Comparison of ENCODE assay signal across 14 cellular contexts in the genomic region with DNA sequence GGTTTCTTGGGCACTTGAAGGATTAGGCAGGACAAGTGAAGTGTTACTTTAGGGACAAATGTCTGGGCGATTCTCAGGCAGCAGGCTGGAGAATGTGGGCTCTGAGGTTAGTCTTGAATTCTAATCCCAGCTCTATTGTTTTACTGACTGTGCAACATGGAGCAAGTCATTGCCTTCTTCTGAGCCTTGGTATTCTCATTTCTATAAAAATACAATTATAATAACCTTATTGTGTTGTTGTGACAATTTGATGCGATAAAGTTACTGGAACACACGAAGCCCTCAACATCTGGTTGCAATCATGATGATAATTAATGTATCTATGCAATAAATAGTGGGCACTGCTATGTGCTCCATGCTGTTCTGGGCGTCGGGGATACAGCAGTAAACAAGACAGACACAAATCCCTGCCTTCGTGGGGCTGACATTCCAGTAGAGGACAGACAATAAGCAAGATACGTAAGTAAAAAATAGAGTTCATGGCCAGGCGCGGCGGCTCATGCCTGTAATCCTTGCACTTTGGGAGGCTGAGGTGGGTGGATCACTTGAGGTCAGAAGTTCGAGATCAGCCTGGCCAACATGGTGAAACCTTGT.
DNase-seq lines count a peak whose midpoint lies in the region; ATAC-seq and TF ChIP-seq lines count a peak whose summit lies in the region.
"Had no signal": no experiment of that assay in that cellular context is flagged by ENCODE, and none has a peak within 500 bp of the region (broad histone marks: within the 10 kb centered on the region; RNA-seq: fewer than 3 reads in every experiment).

No MANE protein-coding gene starts in this region.

- 85 to 92% methylated on average over 9 to 10 of the region's 11 CpGs for WGBS in mesodermal cell (ENCODE audit: insufficient coverage in 2 of 2), 2 experiments

- H3K27ac Mint-ChIP-seq in HFFc6 (peak overlapping the region; percentile 94), MCF 10A (ENCODE audit: low read depth, unreplicated experiment) (peak overlapping the region; percentile 40)
- H3K27ac Mint-ChIP-seq: activated CD4-positive, alpha-beta T cell treated with anti-CD3 and anti-CD28 coated beads, Interleukin-2, amount 10 ng/mL, durations not matched to agents 7 days and 5 days; T-helper 1 cell treated with Interleukin-12 subunit alpha and Interleukin-12 subunit beta and Interleukin-4 antibody, amounts not matched to agents 30 μg/mL and 1 μg/mL, for 36 hours had no signal

- no peak for ATAC-seq in GM21786 (IDR thresholded peaks at IDR 0.05; ENCODE audit: unreplicated experiment)

- H3K4me3 Mint-ChIP-seq in HFFc6 = peak overlapping the region; percentile 80
- no peak overlapping the region for H3K4me3 Mint-ChIP-seq in MCF 10A (ENCODE audit: unreplicated experiment)
- H3K4me3 Mint-ChIP-seq: activated CD4-positive, alpha-beta T cell treated with anti-CD3 and anti-CD28 coated beads, Interleukin-2, amount 10 ng/mL, durations not matched to agents 7 days and 5 days; T-helper 1 cell treated with Interleukin-12 subunit alpha and Interleukin-12 subunit beta and Interleukin-4 antibody, amounts not matched to agents 30 μg/mL and 1 μg/mL, for 36 hours had no signal

- peak overlapping the region; percentile 6 for H2AFZ ChIP-seq in ACC112 (ENCODE audit: low read length, unreplicated experiment)

- H3K36me3 ChIP-seq in ACC112 (ENCODE audit: insufficient read depth, low read length) (no peaks in the 10 kb centered on the region), mesodermal cell (ENCODE audit: control insufficient read depth, insufficient read depth, low read length) (no peaks in the 10 kb centered on the region)
- H3K36me3 ChIP-seq: ovary had no signal

- CTCF ChIA-PET in MCF 10A (lab: Yijun Ruan, JAX) = interaction anchor here (0.6 to 0.8 kb wide), 3 partner anchors 43 to 184 kb away, joined by 3 to 5 read pairs (median 3); no protein-coding TSS in a partner anchor

- H3K9me3 Mint-ChIP-seq in HFFc6 (peaks cover 8% of the 10 kb centered on the region; the same call in 1 of the 2 replicates), MCF 10A (ENCODE audit: unreplicated experiment) (no peaks in the 10 kb centered on the region)
- H3K9me3 Mint-ChIP-seq: activated CD4-positive, alpha-beta T cell treated with anti-CD3 and anti-CD28 coated beads, Interleukin-2, amount 10 ng/mL, durations not matched to agents 7 days and 5 days; T-helper 1 cell treated with Interleukin-12 subunit alpha and Interleukin-12 subunit beta and Interleukin-4 antibody, amounts not matched to agents 30 μg/mL and 1 μg/mL, for 36 hours had no signal

- H3K79me2 ChIP-seq in ACC112 (ENCODE audit: control insufficient read depth, insufficient read depth, low read length, unreplicated experiment) = no peaks in the 10 kb centered on the region

- H3K36me3 Mint-ChIP-seq in HFFc6 (ENCODE audit: low read depth) (peaks cover 5% of the 10 kb centered on the region), MCF 10A (ENCODE audit: insufficient read depth, unreplicated experiment) (no peaks in the 10 kb centered on the region)

- POLR2A ChIA-PET in MCF 10A (lab: Yijun Ruan, JAX) = interaction anchor here (0.7 to 1.6 kb wide), 5 partner anchors 14 to 156 kb away, joined by 3 to 5 read pairs (median 4); no protein-coding TSS in a partner anchor

- no TSS peak for BruUV-seq in MCF 10A (replicated peaks; lab: Mats Ljungman, UMichigan)

- no peaks in the 10 kb centered on the region; the same call in 1 of the 2 replicates for H3K27me3 Mint-ChIP-seq in HFFc6 (ENCODE audit: insufficient read depth)
- H3K27me3 Mint-ChIP-seq in MCF 10A (ENCODE audit: insufficient read depth, unreplicated experiment) = no peaks in the 10 kb centered on the region

- DNase-seq in HFFc6 (peak; percentile 45), MCF 10A (ENCODE audit: unreplicated experiment) (no peak), SHP77 treated with DMSO at 0.1 percent for 48 hours (lab: John Stamatoyannopoulos, UW) (no peak)
- DNase-seq in activated CD4-positive, CD25-positive, alpha-beta regulatory T cell (lab: John Stamatoyannopoulos, UW) = no peak
- DNase-seq in activated CD4-positive, alpha-beta T cell treated with anti-CD3 and anti-CD28 coated beads for 1 hour = no peak
- DNase-seq: activated CD4-positive, alpha-beta T cell treated with anti-CD3 and anti-CD28 coated beads, Interleukin-2, amount 10 ng/mL, durations not matched to agents 7 days and 5 days; activated T-cell treated with anti-CD3 and anti-CD28 coated beads, Interleukin-2, amount 50 U/mL, for 48 hours; cortex of kidney; NCI-H345 had no signal

- H3K4me1 ChIP-seq in ACC112 (ENCODE audit: control insufficient read depth, insufficient read depth, low read length, unreplicated experiment) (peaks cover 14% of the 10 kb centered on the region), mesodermal cell (ENCODE audit: control insufficient read depth, insufficient read depth, low read length, poor library complexity, severe bottlenecking) (peaks cover 15% of the 10 kb centered on the region)

- H3K27ac ChIP-seq in ACC112 (ENCODE audit: low read depth, low read length) (no peak overlapping the region; the same call in 1 of the 2 replicates), mesodermal cell (ENCODE audit: low read depth, low read length, severe bottlenecking) (peak overlapping the region; percentile 68)
- H3K27ac ChIP-seq: ovary had no signal

- no peaks in the 10 kb centered on the region for H3K27me3 ChIP-seq in ACC112 (ENCODE audit: insufficient read depth, low read length)
- H3K27me3 ChIP-seq: ovary had no signal

- H3K9me3 ChIP-seq in mesodermal cell (ENCODE audit: control insufficient read depth, low read length) = no peaks in the 10 kb centered on the region
- H3K9me3 ChIP-seq: ovary had no signal

- intact Hi-C loops in MCF 10A (cut with micrococcal nuclease) = no loop called here

- no peak overlapping the region for H3K4me3 ChIP-seq in ACC112 (ENCODE audit: low read depth, low read length)
- no peak overlapping the region for H3K4me3 ChIP-seq in mesodermal cell (ENCODE audit: extremely low read depth, insufficient read depth, low read length, poor library complexity, severe bottlenecking)
- H3K4me3 ChIP-seq: ovary had no signal

- TF ChIP-seq CTCF in HFFc6 (IDR thresholded peaks at IDR 0.05) = no peak
- no peak for TF ChIP-seq CTCF in MCF 10A (IDR thresholded peaks at IDR 0.05; ENCODE audit: unreplicated experiment)

- peaks cover 66% of the 10 kb centered on the region for H3K4me1 Mint-ChIP-seq in HFFc6 (ENCODE audit: low read depth)
- peaks cover 12% of the 10 kb centered on the region for H3K4me1 Mint-ChIP-seq in MCF 10A (ENCODE audit: insufficient read depth, unreplicated experiment)
